Comparison of ENCODE assay signal across 2 cellular contexts in genomic region chr2:88668862-88669261, GRCh38.
TF ChIP-seq lines count a peak whose summit lies in the region.

No MANE protein-coding gene starts in this region.

TF ChIP-seq in K562, 482 proteins besides CTCF, POLR2A, EP300 and RAD21:
- peak; percentile 43; the same call in 1 of the 2 replicates for TF ChIP-seq PKNOX1 (IDR thresholded peaks at IDR 0.05)
- TF ChIP-seq PYGO2 (tag; IDR thresholded peaks at IDR 0.05): no peak

TF ChIP-seq in HepG2, 621 proteins besides CTCF, POLR2A, EP300 and RAD21:
- TF ChIP-seq FOXA1 (IDR thresholded peaks at IDR 0.05): no peak
- TF ChIP-seq FOXA1 (CRISPR knock-in tag; IDR thresholded peaks at IDR 0.05): no peak
- 0 out of 2 replicates have a peak, but pooled peaks have one; percentile 14 for TF ChIP-seq NFE2L2 (IDR thresholded peaks at IDR 0.05; ENCODE audit: low read length)
- peak; percentile 47; the same call in 1 of the 2 replicates for TF ChIP-seq RARA (CRISPR knock-in tag; IDR thresholded peaks at IDR 0.05)
- TF ChIP-seq NR2F6 (IDR thresholded peaks at IDR 0.05): no peak
- TF ChIP-seq NR2F6 (CRISPR knock-in tag; IDR thresholded peaks at IDR 0.05): 0 out of 2 replicates have a peak, but pooled peaks have one; percentile 7
- 0 out of 2 replicates have a peak, but pooled peaks have one; percentile 25 for TF ChIP-seq PAXIP1 (CRISPR knock-in tag; conservative IDR thresholded peaks at IDR 0.05)
- peak; percentile 85 for TF ChIP-seq ZNF644 (CRISPR knock-in tag; IDR thresholded peaks at IDR 0.05; ENCODE audit: low read depth)
- no peak for TF ChIP-seq MBD4 (IDR thresholded peaks at IDR 0.05; ENCODE audit: borderline replicate concordance, low read length)
- TF ChIP-seq, protein P1, sequence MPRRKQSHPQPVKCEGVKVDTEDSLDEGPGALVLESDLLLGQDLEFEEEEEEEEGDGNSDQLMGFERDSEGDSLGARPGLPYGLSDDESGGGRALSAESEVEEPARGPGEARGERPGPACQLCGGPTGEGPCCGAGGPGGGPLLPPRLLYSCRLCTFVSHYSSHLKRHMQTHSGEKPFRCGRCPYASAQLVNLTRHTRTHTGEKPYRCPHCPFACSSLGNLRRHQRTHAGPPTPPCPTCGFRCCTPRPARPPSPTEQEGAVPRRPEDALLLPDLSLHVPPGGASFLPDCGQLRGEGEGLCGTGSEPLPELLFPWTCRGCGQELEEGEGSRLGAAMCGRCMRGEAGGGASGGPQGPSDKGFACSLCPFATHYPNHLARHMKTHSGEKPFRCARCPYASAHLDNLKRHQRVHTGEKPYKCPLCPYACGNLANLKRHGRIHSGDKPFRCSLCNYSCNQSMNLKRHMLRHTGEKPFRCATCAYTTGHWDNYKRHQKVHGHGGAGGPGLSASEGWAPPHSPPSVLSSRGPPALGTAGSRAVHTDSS (CRISPR knock-in tag; conservative IDR thresholded peaks at IDR 0.05): no peak
- TF ChIP-seq SAP130 (CRISPR knock-in tag; IDR thresholded peaks at IDR 0.05; ENCODE audit: low read depth): peak; percentile 28; the same call in 1 of the 2 replicates
- TF ChIP-seq, protein P2, sequence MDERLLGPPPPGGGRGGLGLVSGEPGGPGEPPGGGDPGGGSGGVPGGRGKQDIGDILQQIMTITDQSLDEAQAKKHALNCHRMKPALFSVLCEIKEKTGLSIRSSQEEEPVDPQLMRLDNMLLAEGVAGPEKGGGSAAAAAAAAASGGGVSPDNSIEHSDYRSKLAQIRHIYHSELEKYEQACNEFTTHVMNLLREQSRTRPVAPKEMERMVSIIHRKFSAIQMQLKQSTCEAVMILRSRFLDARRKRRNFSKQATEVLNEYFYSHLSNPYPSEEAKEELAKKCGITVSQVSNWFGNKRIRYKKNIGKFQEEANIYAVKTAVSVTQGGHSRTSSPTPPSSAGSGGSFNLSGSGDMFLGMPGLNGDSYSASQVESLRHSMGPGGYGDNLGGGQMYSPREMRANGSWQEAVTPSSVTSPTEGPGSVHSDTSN (CRISPR knock-in tag; IDR thresholded peaks at IDR 0.05): peak; percentile 74
- no peak for TF ChIP-seq TCF7 (IDR thresholded peaks at IDR 0.05; ENCODE audit: low read depth)
- TF ChIP-seq HMG20A (CRISPR knock-in tag; IDR thresholded peaks at IDR 0.05; ENCODE audit: borderline replicate concordance): no peak
- TF ChIP-seq ZNF234 (CRISPR knock-in tag; conservative IDR thresholded peaks at IDR 0.05): no peak
- peak; percentile 31; the same call in 1 of the 2 replicates for TF ChIP-seq BCL6 (CRISPR knock-in tag; IDR thresholded peaks at IDR 0.05)
- peak; percentile 68 for TF ChIP-seq FOSL2 (CRISPR knock-in tag; IDR thresholded peaks at IDR 0.05)
- TF ChIP-seq, protein P3, sequence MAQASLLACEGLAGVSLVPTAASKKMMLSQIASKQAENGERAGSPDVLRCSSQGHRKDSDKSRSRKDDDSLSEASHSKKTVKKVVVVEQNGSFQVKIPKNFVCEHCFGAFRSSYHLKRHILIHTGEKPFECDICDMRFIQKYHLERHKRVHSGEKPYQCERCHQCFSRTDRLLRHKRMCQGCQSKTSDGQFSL (CRISPR knock-in tag; IDR thresholded peaks at IDR 0.05): peak; percentile 52; the same call in 1 of the 2 replicates
- peak; percentile 49; the same call in 1 of the 2 replicates for TF ChIP-seq HNF4G (IDR thresholded peaks at IDR 0.05; ENCODE audit: borderline replicate concordance, low read depth, low read length)
- no peak for TF ChIP-seq HNF4G (CRISPR knock-in tag; IDR thresholded peaks at IDR 0.05; ENCODE audit: borderline replicate concordance, low read depth)
- peak; percentile 40 for TF ChIP-seq HNF4A (CRISPR knock-in tag; IDR thresholded peaks at IDR 0.05)
